In the genomic region with DNA sequence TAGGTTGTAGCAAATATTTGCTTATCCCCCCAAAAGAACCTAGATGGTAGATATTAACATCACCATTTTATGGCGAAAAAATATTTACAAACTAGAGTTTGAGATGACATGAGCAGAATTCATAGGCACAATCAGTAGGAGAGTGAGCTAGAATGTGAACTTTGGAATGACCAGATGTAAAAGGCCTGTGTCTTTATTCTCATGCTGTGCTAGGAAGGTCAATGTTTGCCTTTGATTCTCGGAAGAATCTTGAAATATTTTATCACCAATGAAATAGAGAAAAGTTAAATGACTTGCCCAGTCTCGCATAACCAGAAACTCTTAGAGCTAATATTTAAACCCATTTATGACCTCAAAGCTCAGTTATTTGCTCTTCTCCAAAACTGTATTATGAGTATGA, we compare ENCODE assay signal across 40 cellular contexts. TPM values are rescaled to one million over a fixed set of nuclear protein-coding genes. Genes with fewer than 3 reads are reported as not detected.
"Had no signal": no experiment of that assay in that cellular context is flagged by ENCODE, and none has a peak within 500 bp of the region (broad histone marks: within the 10 kb centered on the region; RNA-seq: fewer than 3 reads in every experiment).

No MANE protein-coding gene starts in this region.

- H3K9me3 ChIP-seq: ascending aorta, breast epithelium had no signal

- H3K4me3 Mint-ChIP-seq: activated B cell treated with CpG ODN at 0.5 μM for 24 hours; activated CD4-positive, alpha-beta memory T cell treated with anti-CD3 and anti-CD28 coated beads for 36 hours; activated CD4-positive, alpha-beta T cell treated with anti-CD3 and anti-CD28 coated beads, Interleukin-2, amount 10 ng/mL, durations not matched to agents 24 days and 14 days; activated CD8-positive, alpha-beta T cell treated with anti-CD3 and anti-CD28 coated beads, Interleukin-2, amount 10 ng/mL, durations not matched to agents 7 days and 5 days; activated naive CD4-positive, alpha-beta T cell treated with anti-CD3 and anti-CD28 coated beads, Interleukin-2, amount 10 ng/mL, durations not matched to agents 7 days and 5 days; activated naive CD4-positive, alpha-beta T cell treated with anti-CD3 and anti-CD28 coated beads, Interleukin-2, amount 50 U/mL, for 24 hours; activated naive CD8-positive, alpha-beta T cell; activated naive CD8-positive, alpha-beta T cell treated with anti-CD3 and anti-CD28 coated beads, Interleukin-2, amount 10 ng/mL, durations not matched to agents 7 days and 5 days; activated naive CD8-positive, alpha-beta T cell treated with anti-CD3 and anti-CD28 coated beads, Interleukin-2, amount 50 U/mL, for 24 hours; activated T-cell treated with anti-CD3 and anti-CD28 coated beads, Interleukin-2, amount 50 U/mL, for 4 hours; activated T-cell treated with anti-CD3 and anti-CD28 coated beads, Interleukin-2, amount 50 U/mL, for 72 hours; activated T-helper 1 cell treated with anti-CD3 and anti-CD28 coated beads, Interleukin-12 subunit alpha, Interleukin-12 subunit beta, Interleukin-2, Interleukin-4 antibody, amounts not matched to agents 30 ng/mL and 10 ng/mL and 1 ng/mL, durations not matched to agents 14 hours and 24 hours and 36 hours; activated T-helper 17 cell treated with anti-CD3 and anti-CD28 coated beads, Interleukin-2, amount 50 U/mL, for 72 hours; T-helper 1 cell treated with Interleukin-12 subunit alpha and Interleukin-12 subunit beta and Interleukin-4 antibody, amounts not matched to agents 30 μg/mL and 1 μg/mL, for 36 hours; T-helper 2 cell treated with Interferon-gamma antibody and Interleukin-4, amounts not matched to agents 5 μg/mL and 100 μg/mL, for 36 hours had no signal

- H3K4me1 Mint-ChIP-seq: activated CD4-positive, alpha-beta T cell treated with anti-CD3 and anti-CD28 coated beads, Interleukin-2, amount 10 ng/mL, durations not matched to agents 24 days and 14 days; activated naive CD4-positive, alpha-beta T cell treated with anti-CD3 and anti-CD28 coated beads, Interleukin-2, amount 10 ng/mL, durations not matched to agents 7 days and 5 days; activated naive CD4-positive, alpha-beta T cell treated with anti-CD3 and anti-CD28 coated beads, Interleukin-2, amount 50 U/mL, for 24 hours; activated naive CD8-positive, alpha-beta T cell treated with anti-CD3 and anti-CD28 coated beads, Interleukin-2, amount 10 ng/mL, durations not matched to agents 7 days and 5 days; activated T-helper 17 cell treated with anti-CD3 and anti-CD28 coated beads, Interleukin-2, amount 50 U/mL, for 72 hours had no signal

- H3K27ac Mint-ChIP-seq: activated B cell treated with CpG ODN at 0.5 μM for 24 hours; activated CD4-positive, alpha-beta memory T cell treated with anti-CD3 and anti-CD28 coated beads for 36 hours; activated CD4-positive, alpha-beta T cell treated with anti-CD3 and anti-CD28 coated beads, Interleukin-2, amount 10 ng/mL, durations not matched to agents 24 days and 14 days; activated CD8-positive, alpha-beta T cell treated with anti-CD3 and anti-CD28 coated beads, Interleukin-2, amount 10 ng/mL, durations not matched to agents 7 days and 5 days; activated naive CD4-positive, alpha-beta T cell treated with anti-CD3 and anti-CD28 coated beads, Interleukin-2, amount 10 ng/mL, durations not matched to agents 7 days and 5 days; activated naive CD4-positive, alpha-beta T cell treated with anti-CD3 and anti-CD28 coated beads, Interleukin-2, amount 50 U/mL, for 24 hours; activated naive CD8-positive, alpha-beta T cell; activated naive CD8-positive, alpha-beta T cell treated with anti-CD3 and anti-CD28 coated beads, Interleukin-2, amount 10 ng/mL, durations not matched to agents 7 days and 5 days; activated naive CD8-positive, alpha-beta T cell treated with anti-CD3 and anti-CD28 coated beads, Interleukin-2, amount 50 U/mL, for 24 hours; activated T-cell treated with anti-CD3 and anti-CD28 coated beads, Interleukin-2, amount 50 U/mL, for 72 hours; activated T-helper 1 cell treated with anti-CD3 and anti-CD28 coated beads, Interleukin-12 subunit alpha, Interleukin-12 subunit beta, Interleukin-2, Interleukin-4 antibody, amounts not matched to agents 30 ng/mL and 10 ng/mL and 1 ng/mL, durations not matched to agents 14 hours and 24 hours and 36 hours; activated T-helper 17 cell treated with anti-CD3 and anti-CD28 coated beads, Interleukin-2, amount 50 U/mL, for 72 hours; T-helper 1 cell treated with Interleukin-12 subunit alpha and Interleukin-12 subunit beta and Interleukin-4 antibody, amounts not matched to agents 30 μg/mL and 1 μg/mL, for 36 hours; T-helper 2 cell treated with Interferon-gamma antibody and Interleukin-4, amounts not matched to agents 5 μg/mL and 100 μg/mL, for 36 hours had no signal

- ATAC-seq: activated CD8-positive, alpha-beta T cell treated with anti-CD3 and anti-CD28 coated beads, Interleukin-2, amount 10 ng/mL, durations not matched to agents 7 days and 5 days; activated naive CD8-positive, alpha-beta T cell treated with anti-CD3 and anti-CD28 coated beads, Interleukin-2, amount 50 U/mL, for 24 hours; activated T-cell treated with anti-CD3 and anti-CD28 coated beads, Interleukin-2, amount 50 U/mL, for 4 hours; activated T-cell treated with anti-CD3 and anti-CD28 coated beads, Interleukin-2, amount 50 U/mL, for 72 hours; activated T-helper 17 cell treated with anti-CD3 and anti-CD28 coated beads, Interleukin-2, amount 50 U/mL, for 72 hours had no signal

- H3K9me3 Mint-ChIP-seq: activated B cell treated with CpG ODN at 0.5 μM for 24 hours; activated CD4-positive, alpha-beta T cell treated with anti-CD3 and anti-CD28 coated beads, Interleukin-2, amount 10 ng/mL, durations not matched to agents 24 days and 14 days; activated naive CD8-positive, alpha-beta T cell treated with anti-CD3 and anti-CD28 coated beads, Interleukin-2, amount 50 U/mL, for 24 hours; T-helper 1 cell treated with Interleukin-12 subunit alpha and Interleukin-12 subunit beta and Interleukin-4 antibody, amounts not matched to agents 30 μg/mL and 1 μg/mL, for 36 hours had no signal

- FAIRE-seq: TTC549 had no signal

- H3K27ac ChIP-seq: ascending aorta, brain microvascular endothelial cell, breast epithelium, VCaP had no signal

- DNase-seq: activated B cell treated with CpG ODN at 0.5 μM for 24 hours; activated CD4-positive, alpha-beta memory T cell treated with anti-CD3 and anti-CD28 coated beads for 36 hours; activated CD4-positive, alpha-beta T cell treated with anti-CD3 and anti-CD28 coated beads for 4 hours; activated CD4-positive, alpha-beta T cell treated with anti-CD3 and anti-CD28 coated beads, Interleukin-2, amount 10 ng/mL, durations not matched to agents 24 days and 14 days; activated CD4-positive, alpha-beta T cell treated with anti-CD3 and anti-CD28 coated beads, Interleukin-2, amount 50 U/mL, for 1 hour; activated CD4-positive, alpha-beta T cell treated with anti-CD3 and anti-CD28 coated beads, Interleukin-2, amount 50 U/mL, for 4 hours; activated CD4-positive, CD25-positive, alpha-beta regulatory T cell treated with anti-CD3 and anti-CD28 coated beads, Interleukin-2, amount 50 U/mL, for 72 hours; activated CD8-positive, alpha-beta memory T cell treated with anti-CD3 and anti-CD28 coated beads for 24 hours; activated CD8-positive, alpha-beta memory T cell treated with anti-CD3 and anti-CD28 coated beads, Interleukin-2, amount 50 U/mL, for 4 hours; activated CD8-positive, alpha-beta T cell treated with anti-CD3 and anti-CD28 coated beads, Interleukin-2, amount 10 ng/mL, durations not matched to agents 7 days and 5 days; activated effector memory CD4-positive, alpha-beta T cell treated with anti-CD3 and anti-CD28 coated beads, Interleukin-2, amount 50 U/mL, for 16 hours; activated gamma-delta T cell treated with Interleukin-2 at 50 U/mL for 16 hours; activated naive CD4-positive, alpha-beta T cell; activated naive CD4-positive, alpha-beta T cell treated with anti-CD3 and anti-CD28 coated beads, Interleukin-2, amount 10 ng/mL, durations not matched to agents 7 days and 5 days; activated naive CD8-positive, alpha-beta T cell treated with anti-CD3 and anti-CD28 coated beads, Interleukin-2, amount 10 ng/mL, durations not matched to agents 7 days and 5 days; activated naive CD8-positive, alpha-beta T cell treated with anti-CD3 and anti-CD28 coated beads, Interleukin-2, amount 50 U/mL, for 24 hours; activated T-cell treated with anti-CD3 and anti-CD28 coated beads for 4 hours; activated T-cell treated with anti-CD3 and anti-CD28 coated beads, Interleukin-2, amount 50 U/mL, for 1 hour; activated T-cell treated with anti-CD3 and anti-CD28 coated beads, Interleukin-2, amount 50 U/mL, for 4 hours; activated T-cell treated with anti-CD3 and anti-CD28 coated beads, Interleukin-2, amount 50 U/mL, for 72 hours; amygdala; anterior cingulate cortex; brain microvascular endothelial cell; central memory CD4-positive, alpha-beta T cell; SW 1271; T-helper 1 cell; T-helper 2 cell; T-helper 9 cell had no signal

- H3K4me3 ChIP-seq: ascending aorta, breast epithelium had no signal

- H3K36me3 Mint-ChIP-seq: activated CD4-positive, alpha-beta memory T cell treated with anti-CD3 and anti-CD28 coated beads for 36 hours; activated naive CD4-positive, alpha-beta T cell treated with anti-CD3 and anti-CD28 coated beads, Interleukin-2, amount 10 ng/mL, durations not matched to agents 7 days and 5 days; activated naive CD4-positive, alpha-beta T cell treated with anti-CD3 and anti-CD28 coated beads, Interleukin-2, amount 50 U/mL, for 24 hours; activated naive CD8-positive, alpha-beta T cell; activated naive CD8-positive, alpha-beta T cell treated with anti-CD3 and anti-CD28 coated beads, Interleukin-2, amount 10 ng/mL, durations not matched to agents 7 days and 5 days had no signal

- H3K27me3 Mint-ChIP-seq: activated B cell treated with CpG ODN at 0.5 μM for 24 hours; activated CD4-positive, alpha-beta memory T cell treated with anti-CD3 and anti-CD28 coated beads for 36 hours; activated CD4-positive, alpha-beta T cell treated with anti-CD3 and anti-CD28 coated beads, Interleukin-2, amount 10 ng/mL, durations not matched to agents 24 days and 14 days; activated naive CD4-positive, alpha-beta T cell treated with anti-CD3 and anti-CD28 coated beads, Interleukin-2, amount 10 ng/mL, durations not matched to agents 7 days and 5 days; activated naive CD4-positive, alpha-beta T cell treated with anti-CD3 and anti-CD28 coated beads, Interleukin-2, amount 50 U/mL, for 24 hours; activated naive CD8-positive, alpha-beta T cell; activated naive CD8-positive, alpha-beta T cell treated with anti-CD3 and anti-CD28 coated beads, Interleukin-2, amount 10 ng/mL, durations not matched to agents 7 days and 5 days; activated naive CD8-positive, alpha-beta T cell treated with anti-CD3 and anti-CD28 coated beads, Interleukin-2, amount 50 U/mL, for 24 hours; activated T-helper 17 cell treated with anti-CD3 and anti-CD28 coated beads, Interleukin-2, amount 50 U/mL, for 72 hours had no signal

- H3K27me3 ChIP-seq: ascending aorta, brain microvascular endothelial cell, breast epithelium had no signal

- H3K36me3 ChIP-seq: ascending aorta, brain microvascular endothelial cell, breast epithelium had no signal

- H3K4me1 ChIP-seq: ascending aorta, breast epithelium had no signal

RNA-seq across cellular contexts. Expression of gene REG3G, which starts 9.2 kb away (rescaled TPM):
- total RNA-seq: activated B cell treated with CpG ODN at 0.5 μM for 24 hours; activated CD4-positive, alpha-beta memory T cell treated with anti-CD3 and anti-CD28 coated beads for 36 hours; activated CD4-positive, alpha-beta T cell treated with anti-CD3 and anti-CD28 coated beads, Interleukin-2, amount 10 ng/mL, durations not matched to agents 24 days and 14 days; activated CD8-positive, alpha-beta T cell treated with anti-CD3 and anti-CD28 coated beads, Interleukin-2, amount 10 ng/mL, durations not matched to agents 7 days and 5 days; activated naive CD8-positive, alpha-beta T cell treated with anti-CD3 and anti-CD28 coated beads, Interleukin-2, amount 10 ng/mL, durations not matched to agents 7 days and 5 days; activated T-cell treated with anti-CD3 and anti-CD28 coated beads, Interleukin-2, amount 50 U/mL, for 72 hours; activated T-helper 1 cell treated with anti-CD3 and anti-CD28 coated beads, Interleukin-12 subunit alpha, Interleukin-12 subunit beta, Interleukin-2, Interleukin-4 antibody, amounts not matched to agents 30 ng/mL and 10 ng/mL and 1 ng/mL, durations not matched to agents 14 hours and 24 hours and 36 hours; activated T-helper 17 cell treated with anti-CD3 and anti-CD28 coated beads, Interleukin-2, amount 50 U/mL, for 72 hours; ascending aorta; breast epithelium; cardiac septum; cerebellum had no signal
